Comparison of ENCODE assay signal across 36 cellular contexts in genomic region chr6:48075181-48075580, GRCh38. TPM values are rescaled to one million over a fixed set of nuclear protein-coding genes. Genes with fewer than 3 reads are reported as not detected.
"Had no signal": no experiment of that assay in that cellular context is flagged by ENCODE, and none has a peak within 500 bp of the region (broad histone marks: within the 10 kb centered on the region; RNA-seq: fewer than 3 reads in every experiment).

No MANE protein-coding gene starts in this region.

- H3K9me3 ChIP-seq: adrenal gland, body of pancreas, colonic mucosa, esophagus muscularis mucosa, gastrocnemius medialis had no signal

- H3K4me1 ChIP-seq: adrenal gland, body of pancreas, colonic mucosa, esophagus muscularis mucosa, gastrocnemius medialis had no signal

- H3K36me3 ChIP-seq: adrenal gland, cardiac muscle cell, colonic mucosa, esophagus muscularis mucosa, gastrocnemius medialis, heart right ventricle had no signal

- H3K4me3 ChIP-seq: adrenal gland, body of pancreas, cardiac muscle cell, colonic mucosa, dorsolateral prefrontal cortex, esophagus muscularis mucosa, gastrocnemius medialis, heart right ventricle had no signal

- H3K27ac ChIP-seq: adrenal gland, body of pancreas, cardiac muscle cell, colonic mucosa, dorsolateral prefrontal cortex, esophagus muscularis mucosa, foreskin keratinocyte, gastrocnemius medialis, heart right ventricle had no signal

- DNase-seq: activated CD4-positive, alpha-beta memory T cell treated with anti-CD3 and anti-CD28 coated beads for 36 hours; activated CD4-positive, alpha-beta T cell treated with anti-CD3 and anti-CD28 coated beads for 36 hours; activated CD4-positive, alpha-beta T cell treated with anti-CD3 and anti-CD28 coated beads, Interleukin-2, amount 10 ng/mL, durations not matched to agents 24 days and 14 days; activated CD4-positive, CD25-positive, alpha-beta regulatory T cell; activated CD4-positive, CD25-positive, alpha-beta regulatory T cell treated with anti-CD3 and anti-CD28 coated beads, Interleukin-2, amount 50 U/mL, for 72 hours; activated CD8-positive, alpha-beta memory T cell treated with anti-CD3 and anti-CD28 coated beads, Interleukin-2, amount 10 ng/mL, durations not matched to agents 7 days and 5 days; activated CD8-positive, alpha-beta memory T cell treated with anti-CD3 and anti-CD28 coated beads, Interleukin-2, amount 50 U/mL, for 4 hours; activated CD8-positive, alpha-beta T cell treated with anti-CD3 and anti-CD28 coated beads, Interleukin-2, amount 10 ng/mL, durations not matched to agents 7 days and 5 days; activated effector memory CD4-positive, alpha-beta T cell treated with anti-CD3 and anti-CD28 coated beads, Interleukin-2, amount 50 U/mL, for 16 hours; activated naive CD4-positive, alpha-beta T cell treated with anti-CD3 and anti-CD28 coated beads for 36 hours; activated naive CD8-positive, alpha-beta T cell treated with anti-CD3 and anti-CD28 coated beads for 36 hours; activated naive CD8-positive, alpha-beta T cell treated with anti-CD3 and anti-CD28 coated beads, Interleukin-2, amount 50 U/mL, for 24 hours; activated T-cell treated with anti-CD3 and anti-CD28 coated beads, Interleukin-2, amount 50 U/mL, for 1 hour; activated T-cell treated with anti-CD3 and anti-CD28 coated beads, Interleukin-2, amount 50 U/mL, for 48 hours; adrenal gland; amygdala; aorta; body of pancreas; central memory CD4-positive, alpha-beta T cell; cerebellar nuclear complex; colonic mucosa; dorsolateral prefrontal cortex; effector memory CD4-positive, alpha-beta T cell; endodermal cell; erythroblast; gastrocnemius medialis; glutamatergic neuron; heart right ventricle; T-helper 1 cell; T-helper 2 cell had no signal

- H3K27me3 ChIP-seq: body of pancreas, colonic mucosa, foreskin keratinocyte had no signal

RNA-seq across cellular contexts. Expression of gene PTCHD4, which starts 35.8 kb away (rescaled TPM):
- total RNA-seq: activated CD4-positive, alpha-beta memory T cell treated with anti-CD3 and anti-CD28 coated beads for 36 hours; activated CD4-positive, alpha-beta T cell treated with anti-CD3 and anti-CD28 coated beads for 36 hours; activated CD4-positive, alpha-beta T cell treated with anti-CD3 and anti-CD28 coated beads, Interleukin-2, amount 10 ng/mL, durations not matched to agents 24 days and 14 days; activated CD8-positive, alpha-beta memory T cell treated with anti-CD3 and anti-CD28 coated beads for 36 hours; activated CD8-positive, alpha-beta memory T cell treated with anti-CD3 and anti-CD28 coated beads, Interleukin-2, amount 10 ng/mL, durations not matched to agents 7 days and 5 days; activated CD8-positive, alpha-beta T cell treated with anti-CD3 and anti-CD28 coated beads, Interleukin-2, amount 10 ng/mL, durations not matched to agents 7 days and 5 days; activated naive CD4-positive, alpha-beta T cell treated with anti-CD3 and anti-CD28 coated beads for 36 hours; activated naive CD8-positive, alpha-beta T cell treated with anti-CD3 and anti-CD28 coated beads for 36 hours; activated T-helper 1 cell treated with anti-CD3 and anti-CD28 coated beads, Interleukin-12 subunit alpha, Interleukin-12 subunit beta, Interleukin-2, Interleukin-4 antibody, amounts not matched to agents 30 ng/mL and 10 ng/mL and 1 ng/mL, durations not matched to agents 14 hours and 24 hours and 36 hours; activated T-helper 2 cell treated with anti-CD3 and anti-CD28 coated beads, Interferon-gamma antibody, Interleukin-2, Interleukin-4, amounts not matched to agents 10 μg/mL and 5 μg/mL and 100 μg/mL, durations not matched to agents 14 hours and 24 hours and 36 hours; colonic mucosa had no signal
